ENCODE assay signal across 11 cellular contexts in genomic region chr2:58932801-58933200, GRCh38.
"Had no signal": no experiment of that assay in that cellular context is flagged by ENCODE, and none has a peak within 500 bp of the region (broad histone marks: within the 10 kb centered on the region; RNA-seq: fewer than 3 reads in every experiment).

No MANE protein-coding gene starts in this region.

- DNase-seq: GM23248, GOT3, H7, H9, HCEC 1CT, HFFc6 had no signal

- H2AFZ ChIP-seq: GM23248, GM23338 had no signal

- H3K9me3 ChIP-seq: HAP-1 had no signal

- FAIRE-seq: H1, H54 had no signal

- H3K4me2 ChIP-seq: GM23338 had no signal

- H3K36me3 ChIP-seq: HAP-1 had no signal

- H3K9ac ChIP-seq: GM23248 had no signal

- H3K4me3 ChIP-seq: GM23248, GM23338, HAP-1 had no signal

- H3K27ac ChIP-seq: GM23248 had no signal

- ATAC-seq: GM23338, HCT116 had no signal
